8 cellular contexts compared by ENCODE assay signal in the genomic region with DNA sequence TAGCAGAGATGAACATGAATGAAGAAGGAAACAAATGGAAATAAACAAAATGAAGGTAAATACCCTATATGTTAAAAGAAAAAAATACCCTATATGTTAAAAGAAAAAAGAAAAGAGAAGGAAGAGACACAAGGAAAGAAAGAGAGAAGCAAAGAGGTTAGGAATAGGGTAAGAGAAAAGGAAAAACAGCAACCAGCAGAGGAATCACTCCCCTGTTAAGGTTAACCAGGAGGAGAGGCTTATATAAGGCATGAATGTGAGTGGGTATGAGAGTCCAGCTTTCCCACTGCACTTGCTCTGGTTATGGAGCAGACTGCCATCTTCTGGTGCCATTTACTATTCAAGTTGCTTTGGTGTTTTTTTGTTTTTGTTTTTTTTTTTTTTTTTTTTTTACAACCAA.
DNase-seq lines count a peak whose midpoint lies in the region; TF ChIP-seq lines count a peak whose summit lies in the region.

No MANE protein-coding gene starts in this region.

- DNase-seq in DMS 273 (lab: John Stamatoyannopoulos, UW; ENCODE audit: unreplicated experiment), result peak; percentile 46
- DNase-seq in DMS 273 treated with DMSO at 0.1 percent for 48 hours (lab: John Stamatoyannopoulos, UW), result no peak
- DNase-seq in LNCaP clone FGC (ENCODE audit: low read depth), result no peak
- DNase-seq in astrocyte of the hippocampus (ENCODE audit: low read depth, low spot score), result peak; percentile 63
- peak; percentile 86 for DNase-seq in medulla oblongata (ENCODE audit: extremely low spot score)
- no peak for DNase-seq in HuH-7.5 (ENCODE audit: low spot score)
- no peak for DNase-seq in HK-2 (ENCODE audit: unreplicated experiment)
- no peak for DNase-seq in LoVo (ENCODE audit: low spot score)

- no peak overlapping the region for H3K4me3 ChIP-seq in LNCaP clone FGC (ENCODE audit: low read depth, low read length)

- peak; percentile 55 for TF ChIP-seq CTCF in LNCaP clone FGC (IDR thresholded peaks at IDR 0.05; ENCODE audit: control insufficient read depth, extremely low read depth, insufficient read depth)

Comparison
In these comparisons a context has a peak if more than half of its experiments do, and no peak if none do; other contexts are left out.
1. DNase-seq: peak in DMS 273 (single experiment), astrocyte of the hippocampus (single experiment) and medulla oblongata (single experiment); none in DMS 273 treated with DMSO at 0.1 percent for 48 hours (single experiment), LNCaP clone FGC (single experiment), HuH-7.5 (single experiment), HK-2 (single experiment) and LoVo (single experiment).